ENCODE assay signal across 15 cellular contexts in the genomic region with DNA sequence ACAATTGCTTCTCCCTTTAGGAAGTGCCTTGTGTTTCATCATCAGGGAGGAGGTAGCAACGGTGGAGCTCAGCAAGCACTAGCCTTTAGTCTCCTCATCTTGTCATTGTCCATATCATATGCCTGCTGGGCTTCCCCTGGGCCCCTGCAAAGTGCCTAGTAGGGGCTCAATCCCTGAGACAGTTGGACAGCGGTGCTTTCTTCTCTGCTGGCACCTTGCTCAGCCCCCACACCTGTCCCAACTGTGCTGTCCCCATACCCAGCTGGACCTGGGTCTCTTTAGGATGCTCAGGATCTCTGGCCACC. TPM values are rescaled to one million over a fixed set of nuclear protein-coding genes. Genes with fewer than 3 reads are reported as not detected.
DNase-seq lines count a peak whose midpoint lies in the region; ATAC-seq and TF ChIP-seq lines count a peak whose summit lies in the region.
"Had no signal": no experiment of that assay in that cellular context is flagged by ENCODE, and none has a peak within 500 bp of the region (broad histone marks: within the 10 kb centered on the region; RNA-seq: fewer than 3 reads in every experiment).

No MANE protein-coding gene starts in this region.

- 38% methylated on average over 2 of the region's 2 CpGs for WGBS in sigmoid colon, 2 donors
- WGBS in transverse colon (ENCODE audit: low coverage in 1 of 2), 2 donors = 47% methylated on average over 2 of the region's 2 CpGs; no CpG with 5 or more reads in 1 of the 2 donors

- H3K36me3 Mint-ChIP-seq in natural killer cell (no peaks in the 10 kb centered on the region), T-cell (no peaks in the 10 kb centered on the region), MCF 10A (ENCODE audit: insufficient read depth, unreplicated experiment) (peaks cover 27% of the 10 kb centered on the region)
- no peaks in the 10 kb centered on the region for H3K36me3 Mint-ChIP-seq in natural killer cell treated with Interleukin-12 subunit alpha and Interleukin-12 subunit beta and Interleukin-15 and Interleukin-18, amount 100 ng/mL, for 72 hours
- peaks cover 21% of the 10 kb centered on the region for H3K36me3 Mint-ChIP-seq in effector memory CD8-positive, alpha-beta T cell (ENCODE audit: insufficient read depth)

- peaks cover 0 to 45% (median 34%) of the 10 kb centered on the region in 4 donors for H3K36me3 ChIP-seq in sigmoid colon
- H3K36me3 ChIP-seq in transverse colon = peaks cover 0 to 11% (median 4%) of the 10 kb centered on the region in 4 donors

- H3K27ac Mint-ChIP-seq in natural killer cell (peak overlapping the region; percentile 8 to 92), T-cell (peak overlapping the region in 1 of 2 donors; percentile 39), MCF 10A (ENCODE audit: low read depth, unreplicated experiment) (no peak overlapping the region)
- no peak overlapping the region for H3K27ac Mint-ChIP-seq in natural killer cell treated with Interleukin-12 subunit alpha and Interleukin-12 subunit beta and Interleukin-15 and Interleukin-18, amount 100 ng/mL, for 72 hours
- peak overlapping the region; percentile 58 to 91 for H3K27ac Mint-ChIP-seq in effector memory CD8-positive, alpha-beta T cell

- H3K4me3 ChIP-seq in sigmoid colon = no peak overlapping the region
- no peak overlapping the region for H3K4me3 ChIP-seq in transverse colon
- H3K4me3 ChIP-seq: body of pancreas had no signal

- peaks cover 0 to 51% (median 49%) of the 10 kb centered on the region in 4 donors for H3K4me1 ChIP-seq in sigmoid colon
- peaks cover 16 to 43% (median 34%) of the 10 kb centered on the region in 4 donors for H3K4me1 ChIP-seq in transverse colon

- intact Hi-C loops in natural killer cell (cut with micrococcal nuclease) (no loop called here), sigmoid colon (cut with DNase I) (no loop called here), MCF 10A (cut with micrococcal nuclease) (no loop called here), transverse colon (cut with DNase I; ENCODE audit: low total_unique reads) (loop anchor here (1.0 kb wide), 1 partner anchor 39 kb away; no protein-coding TSS in a partner anchor)

- ATAC-seq in natural killer cell (no peak), T-cell (replicated peaks in 1 of 4) (no peak)
- no peak for ATAC-seq in natural killer cell treated with Interleukin-12 subunit alpha and Interleukin-12 subunit beta and Interleukin-15 and Interleukin-18, amount 100 ng/mL, for 72 hours
- ATAC-seq in effector memory CD8-positive, alpha-beta T cell (replicated peaks) = no peak
- ATAC-seq: body of pancreas had no signal

- TF ChIP-seq CTCF in natural killer cell (IDR thresholded peaks at IDR 0.05) = no peak
- TF ChIP-seq CTCF in sigmoid colon (IDR thresholded peaks at IDR 0.05) = no peak
- no peak for TF ChIP-seq CTCF in MCF 10A (IDR thresholded peaks at IDR 0.05; ENCODE audit: unreplicated experiment)
- TF ChIP-seq CTCF in transverse colon (IDR thresholded peaks at IDR 0.05) = no peak

- H3K4me1 Mint-ChIP-seq in natural killer cell = peaks cover 16 to 35% of the 10 kb centered on the region in 2 donors
- H3K4me1 Mint-ChIP-seq in natural killer cell treated with Interleukin-12 subunit alpha and Interleukin-12 subunit beta and Interleukin-15 and Interleukin-18, amount 100 ng/mL, for 72 hours (ENCODE audit: low read depth in 2 of 2) = peaks cover 13 to 20% of the 10 kb centered on the region in 2 donors
- H3K4me1 Mint-ChIP-seq in T-cell = peaks cover 33 to 40% (median 39%) of the 10 kb centered on the region in 3 donors
- H3K4me1 Mint-ChIP-seq in effector memory CD8-positive, alpha-beta T cell (ENCODE audit: low read depth in 2 of 2) = peaks cover 17 to 31% of the 10 kb centered on the region in 2 donors
- H3K4me1 Mint-ChIP-seq in MCF 10A (ENCODE audit: insufficient read depth, unreplicated experiment) = peaks cover 13% of the 10 kb centered on the region

- DNase-seq in natural killer cell = no peak
- no peak for DNase-seq in natural killer cell treated with Interleukin-12 subunit alpha and Interleukin-12 subunit beta and Interleukin-15 and Interleukin-18, amount 100 ng/mL, for 72 hours (ENCODE audit: low spot score)
- no peak for DNase-seq in T-cell
- DNase-seq in effector memory CD8-positive, alpha-beta T cell = no peak
- no peak for DNase-seq in sigmoid colon
- no peak for DNase-seq in MCF 10A (ENCODE audit: unreplicated experiment)
- DNase-seq in transverse colon = no peak
- no peak for DNase-seq in NCI-H187 treated with DMSO at 0.1 percent for 48 hours (lab: John Stamatoyannopoulos, UW)
- DNase-seq: body of pancreas, hippocampal formation, Kasumi-1 had no signal

- no peak for TF ChIP-seq POLR2A in sigmoid colon (IDR thresholded peaks at IDR 0.05)
- no peak for TF ChIP-seq POLR2A in transverse colon (IDR thresholded peaks at IDR 0.05)

- H3K27me3 ChIP-seq in sigmoid colon = peaks cover 0 to 6% (median 2%) of the 10 kb centered on the region in 3 donors
- peaks cover 45% of the 10 kb centered on the region for H3K27me3 ChIP-seq in transverse colon
- H3K27me3 ChIP-seq: body of pancreas, Peyer's patch had no signal

- no peak overlapping the region for H3K27ac ChIP-seq in sigmoid colon
- no peak overlapping the region for H3K27ac ChIP-seq in transverse colon
- H3K27ac ChIP-seq: body of pancreas, Peyer's patch had no signal

- no peak overlapping the region for H3K4me3 Mint-ChIP-seq in natural killer cell
- no peak overlapping the region for H3K4me3 Mint-ChIP-seq in natural killer cell treated with Interleukin-12 subunit alpha and Interleukin-12 subunit beta and Interleukin-15 and Interleukin-18, amount 100 ng/mL, for 72 hours
- peak overlapping the region; percentile 65 to 87 (median 72) for H3K4me3 Mint-ChIP-seq in T-cell
- H3K4me3 Mint-ChIP-seq in effector memory CD8-positive, alpha-beta T cell = peak overlapping the region; percentile 75 to 78
- no peak overlapping the region for H3K4me3 Mint-ChIP-seq in MCF 10A (ENCODE audit: unreplicated experiment)

- TF ChIP-seq EP300 in sigmoid colon (IDR thresholded peaks at IDR 0.05) (no peak), transverse colon (IDR thresholded peaks at IDR 0.05; ENCODE audit: low read depth) (no peak)

- H3K27me3 Mint-ChIP-seq in natural killer cell (ENCODE audit: low read depth in 2 of 2) = peaks cover 0 to 16% of the 10 kb centered on the region in 2 donors
- peaks cover 0 to 5% of the 10 kb centered on the region in 2 donors for H3K27me3 Mint-ChIP-seq in natural killer cell treated with Interleukin-12 subunit alpha and Interleukin-12 subunit beta and Interleukin-15 and Interleukin-18, amount 100 ng/mL, for 72 hours
- H3K27me3 Mint-ChIP-seq in T-cell = peaks cover 13 to 18% of the 10 kb centered on the region in 2 donors
- H3K27me3 Mint-ChIP-seq in effector memory CD8-positive, alpha-beta T cell = peaks cover 22 to 23% of the 10 kb centered on the region in 2 donors
- no peaks in the 10 kb centered on the region for H3K27me3 Mint-ChIP-seq in MCF 10A (ENCODE audit: insufficient read depth, unreplicated experiment)

- H3K9me3 Mint-ChIP-seq in natural killer cell = no peaks in the 10 kb centered on the region
- H3K9me3 Mint-ChIP-seq in natural killer cell treated with Interleukin-12 subunit alpha and Interleukin-12 subunit beta and Interleukin-15 and Interleukin-18, amount 100 ng/mL, for 72 hours = no peaks in the 10 kb centered on the region
- no peaks in the 10 kb centered on the region for H3K9me3 Mint-ChIP-seq in T-cell
- no peaks in the 10 kb centered on the region for H3K9me3 Mint-ChIP-seq in effector memory CD8-positive, alpha-beta T cell
- H3K9me3 Mint-ChIP-seq in MCF 10A (ENCODE audit: unreplicated experiment) = no peaks in the 10 kb centered on the region

- POLR2A ChIA-PET in T-cell (lab: Charles Lee) = interaction anchor here in 1 of 2 donors (1.0 kb wide), 2 partner anchors 9 to 16 kb away, joined by 3 to 4 read pairs; a partner anchor contains a TSS
- POLR2A ChIA-PET in MCF 10A (lab: Yijun Ruan, JAX) = interaction anchor here (0.9 to 2.6 kb wide), 4 partner anchors 9 to 16 kb away, joined by 3 to 9 read pairs (median 6); a partner anchor contains a TSS

- in situ Hi-C loops in transverse colon (cut with MboI; ENCODE audit: low pct_ligation_motif_present in 1 of 4, low pct_unique_long_range_greater_than_20kb in 1 of 4, low sequenced_read_pairs in 3 of 4) = no loop called here

- BruUV-seq in MCF 10A (replicated peaks; lab: Mats Ljungman, UMichigan) = no TSS peak

- H3K9me3 ChIP-seq in sigmoid colon (no peaks in the 10 kb centered on the region), transverse colon (no peaks in the 10 kb centered on the region)
- H3K9me3 ChIP-seq: body of pancreas had no signal

- CTCF ChIA-PET in T-cell (lab: Charles Lee) = interaction anchor here (0.6 to 2.7 kb wide), 11 partner anchors 9 to 284 kb away, joined by 3 to 51 read pairs (median 5); a partner anchor contains a TSS
- CTCF ChIA-PET in MCF 10A (lab: Yijun Ruan, JAX) = interaction anchor here (0.5 to 3.5 kb wide), 9 partner anchors 9 to 499 kb away, joined by 3 to 21 read pairs (median 4); a partner anchor contains a TSS

RNA-seq across cellular contexts. Expression of a gene that starts 5.5 kb away (rescaled TPM):
- total RNA-seq in natural killer cell (1 to 10 TPM; 3.1 to 8.7 (median 6.5) TPM), T-cell (10 to 100 TPM in 2 of 5 donors, 1 to 10 TPM in 3; 6.3 to 28.5 (median 9.1) TPM), sigmoid colon (10 to 100 TPM; 38.8 to 63.1 (median 51.6) TPM), MCF 10A (2022) (3.8 and 5.3 TPM in 2 replicates), transverse colon (10 to 100 TPM in 2 of 4 donors, 1 to 10 TPM in 2; 6.6 to 19.1 (median 9.9) TPM)
- 1 to 10 TPM in 1 of 2 donors, under 1 TPM in 1; 0.93 to 1.2 TPM for total RNA-seq in natural killer cell treated with Interleukin-12 subunit alpha and Interleukin-12 subunit beta and Interleukin-15 and Interleukin-18, amount 100 ng/mL, for 72 hours
- polyA plus RNA-seq in sigmoid colon = 10 to 100 TPM in 1 of 3 donors, 1 to 10 TPM in 2; 4.2 to 15.6 (median 9.5) TPM

RNA-seq across cellular contexts. Expression of a gene that starts 10.7 kb away (rescaled TPM):
- 10 to 100 TPM; 47.0 to 51.6 (median 48.6) TPM for total RNA-seq in natural killer cell
- 10 to 100 TPM; 54.6 to 67.6 TPM for total RNA-seq in natural killer cell treated with Interleukin-12 subunit alpha and Interleukin-12 subunit beta and Interleukin-15 and Interleukin-18, amount 100 ng/mL, for 72 hours
- total RNA-seq in T-cell = 10 to 100 TPM; 34.2 to 66.1 (median 64.1) TPM
- total RNA-seq in sigmoid colon = 10 to 100 TPM; 14.3 to 36.3 (median 18.9) TPM
- 10 to 100 TPM in 1 of 3 donors, 1 to 10 TPM in 2; 5.4 to 27.9 (median 5.5) TPM for polyA plus RNA-seq in sigmoid colon
- 28.2 and 33.8 TPM in 2 replicates for total RNA-seq in MCF 10A (2022)
- total RNA-seq in transverse colon = 100 to 1,000 TPM in 1 of 4 donors, 10 to 100 TPM in 3; 48.4 to 104 (median 50.9) TPM

RNA-seq across cellular contexts. Expression of a gene that starts 16.0 kb away (rescaled TPM):
- total RNA-seq in natural killer cell (10 to 100 TPM; 12.1 to 26.1 (median 17.6) TPM), T-cell (10 to 100 TPM; 22.9 to 39.7 (median 38.8) TPM), sigmoid colon (10 to 100 TPM; 25.8 to 34.6 (median 30.2) TPM), MCF 10A (2022) (47.3 and 72.4 TPM in 2 replicates), transverse colon (10 to 100 TPM in 3 of 4 donors, 1 to 10 TPM in 1; 10.0 to 30.8 (median 27.8) TPM)
- 100 to 1,000 TPM in 1 of 2 donors, 10 to 100 TPM in 1; 68.4 to 118 TPM for total RNA-seq in natural killer cell treated with Interleukin-12 subunit alpha and Interleukin-12 subunit beta and Interleukin-15 and Interleukin-18, amount 100 ng/mL, for 72 hours
- polyA plus RNA-seq in sigmoid colon = 10 to 100 TPM; 18.3 to 34.6 (median 19.8) TPM

RNA-seq across cellular contexts. Expression of a gene that starts 32.7 kb away (rescaled TPM):
- 1 to 10 TPM in 1 of 3 donors, not detected in 2; 2.5 TPM for total RNA-seq in natural killer cell
- total RNA-seq in natural killer cell treated with Interleukin-12 subunit alpha and Interleukin-12 subunit beta and Interleukin-15 and Interleukin-18, amount 100 ng/mL, for 72 hours = not detected
- 1 to 10 TPM; 3.1 to 7.7 (median 5.1) TPM for total RNA-seq in T-cell
- total RNA-seq in sigmoid colon = not detected
- polyA plus RNA-seq in sigmoid colon = not detected
- total RNA-seq in MCF 10A (2022) = not detected in 2 replicates
- total RNA-seq in transverse colon = not detected
- total RNA-seq: body of pancreas, lower leg skin, Peyer's patch had no signal
- polyA plus RNA-seq: BJ had no signal

RNA-seq across cellular contexts. Expression of a gene that starts 55.9 kb away (rescaled TPM):
- total RNA-seq in natural killer cell (not detected), T-cell (not detected), sigmoid colon (not detected), MCF 10A (2022) (not detected in 2 replicates), transverse colon (not detected)
- total RNA-seq in natural killer cell treated with Interleukin-12 subunit alpha and Interleukin-12 subunit beta and Interleukin-15 and Interleukin-18, amount 100 ng/mL, for 72 hours = not detected
- not detected for polyA plus RNA-seq in sigmoid colon
- total RNA-seq: body of pancreas; lower leg skin; Peyer's patch; T-helper 2 cell treated with Interferon-gamma antibody and Interleukin-4, amounts not matched to agents 100 ng/mL and 5 ng/mL, for 36 hours had no signal
- polyA plus RNA-seq: BJ had no signal

Comparison
In these comparisons a context has a peak if more than half of its experiments do, and no peak if none do; other contexts are left out.
1. H3K27ac Mint-ChIP-seq: peak in natural killer cell (2 of 2) and effector memory CD8-positive, alpha-beta T cell (2 of 2); none in natural killer cell treated with Interleukin-12 subunit alpha and Interleukin-12 subunit beta and Interleukin-15 and Interleukin-18, amount 100 ng/mL, for 72 hours (0 of 2) and MCF 10A (single experiment).
2. H3K4me3 Mint-ChIP-seq: peak in T-cell (3 of 3) and effector memory CD8-positive, alpha-beta T cell (2 of 2); none in natural killer cell (single experiment), natural killer cell treated with Interleukin-12 subunit alpha and Interleukin-12 subunit beta and Interleukin-15 and Interleukin-18, amount 100 ng/mL, for 72 hours (single experiment) and MCF 10A (single experiment).